In the genomic region with DNA sequence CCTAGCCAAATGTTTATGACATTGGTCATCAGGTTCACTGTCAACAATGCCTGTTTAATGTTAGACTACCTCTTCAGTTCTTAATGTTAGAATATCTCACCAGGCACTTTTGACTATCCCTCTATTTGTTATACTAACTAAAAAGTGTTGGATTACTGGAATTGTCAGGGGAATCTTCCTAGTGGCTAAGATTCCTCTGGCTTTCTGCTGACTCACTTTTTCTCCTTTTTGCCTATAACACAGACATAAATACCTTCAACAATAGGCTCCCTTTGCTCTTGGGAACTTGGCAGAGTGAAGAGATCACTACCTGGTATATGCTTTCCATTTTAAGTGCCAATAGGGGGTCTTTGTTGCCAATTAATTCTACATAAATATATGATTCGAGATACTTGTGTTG, we compare ENCODE assay signal across 15 cellular contexts.
"Had no signal": no experiment of that assay in that cellular context is flagged by ENCODE, and none has a peak within 500 bp of the region (broad histone marks: within the 10 kb centered on the region; RNA-seq: fewer than 3 reads in every experiment).

No MANE protein-coding gene starts in this region.

- H3K9me3 Mint-ChIP-seq: activated naive CD4-positive, alpha-beta T cell treated with anti-CD3 and anti-CD28 coated beads, Interleukin-2, amount 10 ng/mL, durations not matched to agents 7 days and 5 days; activated T-helper 2 cell treated with anti-CD3 and anti-CD28 coated beads, Interferon-gamma antibody, Interleukin-2, Interleukin-4, amounts not matched to agents 10 μg/mL and 5 μg/mL and 100 μg/mL, durations not matched to agents 14 hours and 24 hours and 36 hours; nephron progenitor cell had no signal

- ATAC-seq: gastroesophageal sphincter, left ventricle myocardium superior had no signal

- H3K27ac Mint-ChIP-seq: activated naive CD4-positive, alpha-beta T cell treated with anti-CD3 and anti-CD28 coated beads, Interleukin-2, amount 10 ng/mL, durations not matched to agents 7 days and 5 days; activated T-helper 2 cell treated with anti-CD3 and anti-CD28 coated beads, Interferon-gamma antibody, Interleukin-2, Interleukin-4, amounts not matched to agents 10 μg/mL and 5 μg/mL and 100 μg/mL, durations not matched to agents 14 hours and 24 hours and 36 hours; nephron progenitor cell had no signal

- H3K4me3 Mint-ChIP-seq: activated naive CD4-positive, alpha-beta T cell treated with anti-CD3 and anti-CD28 coated beads, Interleukin-2, amount 10 ng/mL, durations not matched to agents 7 days and 5 days; nephron progenitor cell had no signal

- H3K4me3 ChIP-seq: esophagus squamous epithelium, gastroesophageal sphincter, ovary, stomach, thyroid gland had no signal

- DNase-seq: activated CD4-positive, alpha-beta T cell treated with anti-CD3 and anti-CD28 coated beads for 48 hours; activated naive CD4-positive, alpha-beta T cell treated with anti-CD3 and anti-CD28 coated beads, Interleukin-2, amount 10 ng/mL, durations not matched to agents 7 days and 5 days; esophagus squamous epithelium; kidney; left ventricle myocardium superior; mesendoderm; nephron progenitor cell; ovary; stimulated activated CD4-positive, alpha-beta T cell treated with anti-CD3 and anti-CD28 coated beads, Interleukin-15, amount 100 ng/mL, for 24 hours; stomach; T-helper 1 cell; thyroid gland; WERI-Rb-1 had no signal

- H3K27me3 Mint-ChIP-seq: activated naive CD4-positive, alpha-beta T cell treated with anti-CD3 and anti-CD28 coated beads, Interleukin-2, amount 10 ng/mL, durations not matched to agents 7 days and 5 days had no signal

- H3K4me1 Mint-ChIP-seq: activated naive CD4-positive, alpha-beta T cell treated with anti-CD3 and anti-CD28 coated beads, Interleukin-2, amount 10 ng/mL, durations not matched to agents 7 days and 5 days had no signal
